10 cellular contexts compared by ENCODE assay signal in genomic region chr16:3174618-3175148, GRCh38. TPM values are rescaled to one million over a fixed set of nuclear protein-coding genes. Genes with fewer than 3 reads are reported as not detected.
DNase-seq lines count a peak whose midpoint lies in the region; FAIRE-seq and TF ChIP-seq lines count a peak whose summit lies in the region.
"Had no signal": no experiment of that assay in that cellular context is flagged by ENCODE, and none has a peak within 500 bp of the region (broad histone marks: within the 10 kb centered on the region; RNA-seq: fewer than 3 reads in every experiment).

No MANE protein-coding gene starts in this region.

- peaks cover 49% of the 10 kb centered on the region for H3K27me3 ChIP-seq in AG04450 (ENCODE audit: control insufficient read depth, insufficient read depth, low read length)
- H3K27me3 ChIP-seq in HUES48 (ENCODE audit: control insufficient read depth, insufficient read depth, low read length): peaks cover 22% of the 10 kb centered on the region
- no peaks in the 10 kb centered on the region for H3K27me3 ChIP-seq in keratinocyte (ENCODE audit: control insufficient read depth, extremely low read depth, insufficient read depth, low read length)

- no peaks in the 10 kb centered on the region for H3K79me2 ChIP-seq in keratinocyte (ENCODE audit: control insufficient read depth, insufficient read depth, low read length)

- no peak overlapping the region for H3K27ac ChIP-seq in AG04450 (ENCODE audit: low read depth, low read length)
- no peak overlapping the region for H3K27ac ChIP-seq in HUES48 (ENCODE audit: low read depth, low read length)
- H3K27ac ChIP-seq in keratinocyte (ENCODE audit: control insufficient read depth, insufficient read depth, low read length): peak overlapping the region; percentile 43
- H3K27ac ChIP-seq: skin epidermis had no signal

- H3K9me3 ChIP-seq in AG04450 (ENCODE audit: control insufficient read depth, insufficient read depth, low read length): no peaks in the 10 kb centered on the region; the same call in 1 of the 2 replicates
- no peaks in the 10 kb centered on the region for H3K9me3 ChIP-seq in HUES48 (ENCODE audit: control insufficient read depth, insufficient read depth, low read length)
- no peaks in the 10 kb centered on the region for H3K9me3 ChIP-seq in keratinocyte (ENCODE audit: control insufficient read depth, low read depth, low read length)

- H3K4me3 ChIP-seq in AG04450 (ENCODE audit: low read depth, low read length): peak overlapping the region; percentile 22; the same call in 1 of the 2 replicates
- H3K4me3 ChIP-seq in HUES48 (ENCODE audit: low read depth, low read length): peak overlapping the region; percentile 62
- peak overlapping the region; percentile 45 to 70 (median 67) for H3K4me3 ChIP-seq in keratinocyte (ENCODE audit: control insufficient read depth in 2 of 3, extremely low read depth in 1 of 3, insufficient read depth in 2 of 3, low read depth in 1 of 3, low read length in 3 of 3)
- H3K4me3 ChIP-seq: skin epidermis had no signal

- no peaks in the 10 kb centered on the region for H3K9me1 ChIP-seq in keratinocyte (ENCODE audit: control insufficient read depth, extremely low read depth, insufficient read depth, low read length)

- CTCF ChIA-PET in AG04450 (lab: Charles Lee): interaction anchor here (0.6 kb wide), 1 partner anchor 254 kb away, joined by 8 read pairs; no protein-coding TSS in a partner anchor

- H3K36me3 Mint-ChIP-seq in activated T-helper 2 cell treated with anti-CD3 and anti-CD28 coated beads, Interferon-gamma antibody, Interleukin-2, Interleukin-4, amounts not matched to agents 10 μg/mL and 5 μg/mL and 100 μg/mL, durations not matched to agents 14 hours and 24 hours and 36 hours (ENCODE audit: low read depth): no peaks in the 10 kb centered on the region

- peaks cover 76% of the 10 kb centered on the region for H3K27me3 Mint-ChIP-seq in activated T-helper 2 cell treated with anti-CD3 and anti-CD28 coated beads, Interferon-gamma antibody, Interleukin-2, Interleukin-4, amounts not matched to agents 10 μg/mL and 5 μg/mL and 100 μg/mL, durations not matched to agents 14 hours and 24 hours and 36 hours (ENCODE audit: low read depth)

- H3K4me3 Mint-ChIP-seq in activated T-helper 2 cell treated with anti-CD3 and anti-CD28 coated beads, Interferon-gamma antibody, Interleukin-2, Interleukin-4, amounts not matched to agents 10 μg/mL and 5 μg/mL and 100 μg/mL, durations not matched to agents 14 hours and 24 hours and 36 hours (ENCODE audit: low read depth): peak overlapping the region; percentile 67

- TF ChIP-seq CTCF in AG04450 (IDR thresholded peaks at IDR 0.05; ENCODE audit: low read depth, low read length) (no peak), keratinocyte (optimal IDR thresholded peaks at IDR 0.05 in 1 of 3, IDR thresholded peaks at IDR 0.05 in 1 of 3, conservative IDR thresholded peaks at IDR 0.05 in 1 of 3; ENCODE audit: extremely low read depth in 1 of 3, insufficient read depth in 2 of 3, low read length in 3 of 3) (no peak)

- H3K36me3 ChIP-seq in HUES48 (ENCODE audit: control insufficient read depth, insufficient read depth, low read length): no peaks in the 10 kb centered on the region
- no peaks in the 10 kb centered on the region for H3K36me3 ChIP-seq in keratinocyte (ENCODE audit: control insufficient read depth in 2 of 2, extremely low read depth in 1 of 2, insufficient read depth in 2 of 2, low read length in 2 of 2)

- H2AFZ ChIP-seq in keratinocyte (ENCODE audit: control insufficient read depth, low read length): peak overlapping the region; percentile 80

- no peak overlapping the region for H3K27ac Mint-ChIP-seq in activated T-helper 2 cell treated with anti-CD3 and anti-CD28 coated beads, Interferon-gamma antibody, Interleukin-2, Interleukin-4, amounts not matched to agents 10 μg/mL and 5 μg/mL and 100 μg/mL, durations not matched to agents 14 hours and 24 hours and 36 hours

- peaks cover 27% of the 10 kb centered on the region for H3K4me1 Mint-ChIP-seq in activated T-helper 2 cell treated with anti-CD3 and anti-CD28 coated beads, Interferon-gamma antibody, Interleukin-2, Interleukin-4, amounts not matched to agents 10 μg/mL and 5 μg/mL and 100 μg/mL, durations not matched to agents 14 hours and 24 hours and 36 hours (ENCODE audit: low read depth)

- peak overlapping the region; percentile 81 for H3K4me2 ChIP-seq in keratinocyte (ENCODE audit: control insufficient read depth, extremely low read depth, insufficient read depth, low read depth, low read length)

- H3K9me3 Mint-ChIP-seq in activated T-helper 2 cell treated with anti-CD3 and anti-CD28 coated beads, Interferon-gamma antibody, Interleukin-2, Interleukin-4, amounts not matched to agents 10 μg/mL and 5 μg/mL and 100 μg/mL, durations not matched to agents 14 hours and 24 hours and 36 hours: no peaks in the 10 kb centered on the region

- H3K9ac ChIP-seq in HUES48 (ENCODE audit: low read depth, low read length) (no peak overlapping the region), keratinocyte (ENCODE audit: control insufficient read depth, extremely low read depth, insufficient read depth, low read length) (peak overlapping the region; percentile 58)

- POLR2A ChIA-PET in AG04450 (lab: Yijun Ruan, JAX): no interaction called here

- no peaks in the 10 kb centered on the region for H4K20me1 ChIP-seq in keratinocyte (ENCODE audit: control insufficient read depth, extremely low read depth, insufficient read depth, low read length)

- no peak for DNase-seq in AG04450 (ENCODE audit: low read depth, low spot score)
- DNase-seq in activated T-helper 2 cell treated with anti-CD3 and anti-CD28 coated beads, Interferon-gamma antibody, Interleukin-2, Interleukin-4, amounts not matched to agents 10 μg/mL and 5 μg/mL and 100 μg/mL, durations not matched to agents 14 hours and 24 hours and 36 hours (ENCODE audit: low spot score): no peak
- DNase-seq in keratinocyte (ENCODE audit: low read depth, low spot score): no peak
- no peak for DNase-seq in DMS153 treated with DMSO at 0.1 percent for 48 hours (lab: John Stamatoyannopoulos, UW; ENCODE audit: unreplicated experiment)
- no peak for DNase-seq in stimulated activated CD4-positive, alpha-beta T cell treated with anti-CD3 and anti-CD28 coated beads, Interleukin-4, amount 100 ng/mL, for 4 hours
- DNase-seq in NCI-H1048 (lab: John Stamatoyannopoulos, UW): no peak
- DNase-seq in urothelium cell line (ENCODE audit: low spot score): no peak

- intact Hi-C loops in activated T-helper 2 cell treated with anti-CD3 and anti-CD28 coated beads, Interferon-gamma antibody, Interleukin-2, Interleukin-4, amounts not matched to agents 10 μg/mL and 5 μg/mL and 100 μg/mL, durations not matched to agents 14 hours and 24 hours and 36 hours (cut with micrococcal nuclease): loop anchor here (5.0 kb wide), 1 partner anchor 328 kb away; the partner anchor contains the start of gene CLUAP1

- dilution Hi-C loops in keratinocyte (cut with MboI; ENCODE audit: extremely low pct_ligation_motif_present, low sequenced_read_pairs): no loop called here

- peaks cover 4% of the 10 kb centered on the region; the same call in 1 of the 2 replicates for H3K4me1 ChIP-seq in HUES48 (ENCODE audit: control insufficient read depth, insufficient read depth, low read length)
- H3K4me1 ChIP-seq in keratinocyte (ENCODE audit: control insufficient read depth, extremely low read depth, insufficient read depth, low read length): peaks cover 23% of the 10 kb centered on the region

- no peak for FAIRE-seq in keratinocyte (lab: Jason Lieb, UNC)
- no peak for FAIRE-seq in urothelium cell line (lab: Jason Lieb, UNC)

RNA-seq across cellular contexts. Expression of gene OR1F1, which starts 13.3 kb away (rescaled TPM):
- polyA plus RNA-seq in AG04450 (2011; rRNA removed): 0.20 and 0.29 TPM in 2 replicates
- polyA minus RNA-seq in AG04450 (2011; rRNA and poly(A)+ RNA removed): 0.56 and 0.64 TPM in 2 replicates
- not detected in 2 replicates for total RNA-seq in activated T-helper 2 cell treated with anti-CD3 and anti-CD28 coated beads, Interferon-gamma antibody, Interleukin-2, Interleukin-4, amounts not matched to agents 10 μg/mL and 5 μg/mL and 100 μg/mL, durations not matched to agents 14 hours and 24 hours and 36 hours
- 0.51 to 0.89 TPM (median 0.58 TPM) in 3 replicates for polyA plus RNA-seq in keratinocyte
- not detected for polyA plus RNA-seq in keratinocyte (2011; ENCODE audit: low read depth)
- 0.55 and 0.56 TPM in 2 replicates for polyA plus RNA-seq in keratinocyte (2011; cell fraction: cytosol; rRNA removed)
- polyA plus RNA-seq in keratinocyte (2011; cell fraction: nucleus; rRNA removed): 1.1 and 1.2 TPM in 2 replicates
- 0.29 TPM in 1 of 2 replicates, not detected in the other for polyA plus RNA-seq in keratinocyte (2012; ENCODE audit: low replicate concordance)
- 1.0 to 3.6 TPM (median 2.7 TPM) in 3 replicates for polyA minus RNA-seq in keratinocyte
- polyA minus RNA-seq in keratinocyte (2011; cell fraction: cytosol; rRNA and poly(A)+ RNA removed): not detected
- polyA minus RNA-seq in keratinocyte (2011; cell fraction: nucleus; rRNA and poly(A)+ RNA removed): 0.93 TPM in 1 of 2 replicates, not detected in the other
- total RNA-seq: activated CD4-positive, alpha-beta T cell treated with anti-CD3 and anti-CD28 coated beads, Interleukin-2, amount 10 ng/mL, durations not matched to agents 24 days and 14 days had no signal

RNA-seq across cellular contexts. Expression of gene ZNF213, which starts 39.9 kb away (rescaled TPM):
- polyA plus RNA-seq in AG04450 (2011; rRNA removed) (0.47 and 1.2 TPM in 2 replicates), keratinocyte (0.51 to 1.1 TPM (median 0.62 TPM) in 3 replicates)
- 1.1 TPM in 2 replicates for polyA minus RNA-seq in AG04450 (2011; rRNA and poly(A)+ RNA removed)
- total RNA-seq in activated T-helper 2 cell treated with anti-CD3 and anti-CD28 coated beads, Interferon-gamma antibody, Interleukin-2, Interleukin-4, amounts not matched to agents 10 μg/mL and 5 μg/mL and 100 μg/mL, durations not matched to agents 14 hours and 24 hours and 36 hours: 9.1 and 9.3 TPM in 2 replicates
- polyA plus RNA-seq in keratinocyte (2011; ENCODE audit: low read depth): 1.5 TPM
- polyA plus RNA-seq in keratinocyte (2011; cell fraction: cytosol; rRNA removed): 0.77 and 2.4 TPM in 2 replicates
- 1.4 and 2.0 TPM in 2 replicates for polyA plus RNA-seq in keratinocyte (2011; cell fraction: nucleus; rRNA removed)
- polyA plus RNA-seq in keratinocyte (2012; ENCODE audit: low replicate concordance): 6.4 and 6.6 TPM in 2 replicates
- polyA minus RNA-seq in keratinocyte: 1.2 to 4.8 TPM (median 1.5 TPM) in 3 replicates
- 7.5 TPM for polyA minus RNA-seq in keratinocyte (2011; cell fraction: cytosol; rRNA and poly(A)+ RNA removed)
- 2.0 and 2.6 TPM in 2 replicates for polyA minus RNA-seq in keratinocyte (2011; cell fraction: nucleus; rRNA and poly(A)+ RNA removed)
